In the genomic region with DNA sequence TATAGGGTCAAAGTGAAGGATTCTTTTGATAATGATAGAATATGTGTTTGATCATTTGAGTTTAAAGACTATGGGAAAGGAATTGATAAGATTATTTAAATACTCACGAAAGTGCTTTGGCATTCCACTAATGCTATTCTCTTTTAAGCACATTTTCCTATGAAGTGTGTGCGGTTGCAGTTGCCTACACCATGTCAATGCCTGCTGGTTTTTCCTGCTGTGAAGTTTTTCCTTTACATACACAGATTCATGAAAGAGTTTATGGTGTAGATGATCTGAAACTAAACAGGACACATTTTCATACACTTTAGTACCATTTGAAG, we compare ENCODE assay signal across 1 cellular context.
TF ChIP-seq lines count a peak whose summit lies in the region.

No MANE protein-coding gene starts in this region.

TF ChIP-seq in IMR-90, 13 proteins besides CTCF, POLR2A, EP300 and RAD21:
- TF ChIP-seq RFX5 (IDR thresholded peaks at IDR 0.05; ENCODE audit: low read depth, low read length) (no peak), ELK1 (IDR thresholded peaks at IDR 0.05; ENCODE audit: borderline replicate concordance, low read depth, low read length) (no peak), SMC3 (IDR thresholded peaks at IDR 0.05; ENCODE audit: low read depth, low read length) (no peak), RCOR1 (IDR thresholded peaks at IDR 0.05; ENCODE audit: insufficient replicate concordance, low read length) (no peak), CHD1 (IDR thresholded peaks at IDR 0.05; ENCODE audit: low read depth, low read length) (no peak), USF2 (IDR thresholded peaks at IDR 0.05; ENCODE audit: low read depth, low read length) (no peak), FOS (IDR thresholded peaks at IDR 0.05; ENCODE audit: low read depth, low read length) (no peak), NFE2L2 (IDR thresholded peaks at IDR 0.05; ENCODE audit: low read depth, low read length) (no peak), MXI1 (IDR thresholded peaks at IDR 0.05; ENCODE audit: borderline replicate concordance, low read depth, low read length) (no peak), MAZ (IDR thresholded peaks at IDR 0.05; ENCODE audit: borderline replicate concordance, low read depth, low read length) (no peak), CEBPB (IDR thresholded peaks at IDR 0.05; ENCODE audit: low read depth, low read length) (no peak), MAFK (IDR thresholded peaks at IDR 0.05; ENCODE audit: low read depth, low read length) (no peak)
